ENCODE assay signal across 8 cellular contexts in the genomic region with DNA sequence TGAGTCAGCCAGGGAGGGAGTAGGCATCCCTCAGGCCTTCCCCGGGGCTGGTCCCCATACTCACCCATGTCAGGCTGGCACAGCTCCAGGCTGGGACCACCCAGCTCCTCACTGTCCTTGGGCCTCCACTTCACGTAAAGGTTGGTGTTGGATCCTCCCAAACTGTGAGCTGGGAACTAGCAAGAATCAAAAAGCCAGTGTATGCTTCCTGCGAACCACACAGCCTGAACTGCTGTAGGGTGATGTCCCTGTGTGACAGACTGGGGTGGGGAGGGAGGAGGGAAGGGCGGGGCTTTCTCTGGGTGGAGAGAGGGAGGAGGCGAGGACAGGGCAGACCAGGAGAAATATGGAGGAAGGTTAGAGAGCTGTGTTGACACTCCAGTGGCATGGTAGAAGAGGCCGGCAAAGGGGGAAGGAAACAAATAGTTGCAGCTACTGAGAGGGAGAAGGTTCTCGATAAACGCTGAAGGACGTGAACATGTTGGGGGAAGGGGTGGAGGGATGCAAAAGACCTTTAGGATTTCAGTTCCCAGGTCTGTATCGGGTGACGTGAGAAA.
DNase-seq lines count a peak whose midpoint lies in the region; ATAC-seq lines count a peak whose summit lies in the region.

No MANE protein-coding gene starts in this region.

- H3K4me3 ChIP-seq in ACC112 (ENCODE audit: low read depth, low read length), result peak overlapping the region; percentile 84

- peaks cover 26% of the 10 kb centered on the region for H3K4me1 ChIP-seq in ACC112 (ENCODE audit: control insufficient read depth, insufficient read depth, low read length, unreplicated experiment)

- no peaks in the 10 kb centered on the region for H3K27me3 ChIP-seq in ACC112 (ENCODE audit: insufficient read depth, low read length)

- peaks cover 47% of the 10 kb centered on the region for H3K79me2 ChIP-seq in ACC112 (ENCODE audit: control insufficient read depth, insufficient read depth, low read length, unreplicated experiment)

- DNase-seq in NCI-H2196 treated with DMSO at 0.1 percent for 48 hours (lab: John Stamatoyannopoulos, UW; ENCODE audit: unreplicated experiment) (peak; percentile 73), cerebellar cortex (ENCODE audit: low spot score) (peak; percentile 94), kidney glomerular epithelial cell (lab: John Stamatoyannopoulos, UW) (peak; percentile 83)
- peak; percentile 53 to 65 (median 55) for DNase-seq in activated CD4-positive, CD25-positive, alpha-beta regulatory T cell (lab: John Stamatoyannopoulos, UW)
- DNase-seq in stimulated activated CD4-positive, alpha-beta T cell treated with anti-CD3 and anti-CD28 coated beads, Interleukin-1b, Interleukin-23, amount 100 ng/mL, for 24 hours (ENCODE audit: low read depth in 4 of 4, low spot score in 1 of 4), result peak; percentile 67 to 85 (median 73)

- ATAC-seq in GM18868 (IDR thresholded peaks at IDR 0.05; ENCODE audit: unreplicated experiment) (peak; percentile 52), HG03103 (IDR thresholded peaks at IDR 0.05; ENCODE audit: low read depth, unreplicated experiment) (peak; percentile 33)

- H3K36me3 ChIP-seq in ACC112 (ENCODE audit: insufficient read depth, low read length), result peaks cover 13% of the 10 kb centered on the region

- H3K27ac ChIP-seq in ACC112 (ENCODE audit: low read depth, low read length), result peak overlapping the region; percentile 79

- H2AFZ ChIP-seq in ACC112 (ENCODE audit: low read length, unreplicated experiment), result peak overlapping the region; percentile 49

Comparison
In these comparisons a context has a peak if more than half of its experiments do, and no peak if none do; other contexts are left out.
1. Peak in every context shown above with its lines: DNase-seq, ATAC-seq, H3K4me3 ChIP-seq and H3K27ac ChIP-seq.